21 cellular contexts compared by ENCODE assay signal in genomic region chr15:98787190-98787589, GRCh38.
DNase-seq lines count a peak whose midpoint lies in the region; ATAC-seq and TF ChIP-seq lines count a peak whose summit lies in the region.
"Had no signal": no experiment of that assay in that cellular context is flagged by ENCODE, and none has a peak within 500 bp of the region (broad histone marks: within the 10 kb centered on the region; RNA-seq: fewer than 3 reads in every experiment).

No MANE protein-coding gene starts in this region.

- peaks cover 74% of the 10 kb centered on the region for H3K79me2 ChIP-seq in hepatocyte

- WGBS in heart left ventricle, 4 donors: 79 to 100% (median 91%) methylated on average over 2 of the region's 2 CpGs
- WGBS in hepatocyte (ENCODE audit: low lambda C conversion rate, missing lambda C conversion rate): 91% methylated on average over 2 of the region's 2 CpGs
- 61 to 68% methylated on average over 2 of the region's 2 CpGs for WGBS in esophagus squamous epithelium, 2 donors

- ATAC-seq in heart left ventricle (no peak), left ventricle myocardium superior (no peak), HG03039 (IDR thresholded peaks at IDR 0.05; ENCODE audit: unreplicated experiment) (no peak)
- ATAC-seq in stimulated activated naive CD8-positive, alpha-beta T cell treated with anti-CD3 and anti-CD28 coated beads, Interleukin-15, amount 100 ng/mL, for 72 hours: no peak
- ATAC-seq: K562 had no signal

- H3K36me3 ChIP-seq in heart left ventricle (no peaks in the 10 kb centered on the region), hepatocyte (replicated peaks; ENCODE audit: insufficient read depth, low read depth) (no peaks in the 10 kb centered on the region), esophagus squamous epithelium (no peaks in the 10 kb centered on the region)
- H3K36me3 ChIP-seq: cardiac muscle cell, esophagus muscularis mucosa, SJSA1 had no signal

- peak overlapping the region in 1 of 2 donors; percentile 79 for H3K27ac Mint-ChIP-seq in stimulated activated naive CD8-positive, alpha-beta T cell treated with anti-CD3 and anti-CD28 coated beads, Interleukin-15, amount 100 ng/mL, for 72 hours
- H3K27ac Mint-ChIP-seq: T-helper 2 cell treated with Interferon-gamma antibody and Interleukin-4, amounts not matched to agents 5 μg/mL and 100 μg/mL, for 36 hours had no signal

- no peaks in the 10 kb centered on the region for H3K9me2 ChIP-seq in hepatocyte (replicated peaks; ENCODE audit: insufficient read depth)

- H3K27ac ChIP-seq in heart left ventricle: peak overlapping the region in 8 of 12 donors; percentile 17 to 75 (median 62)
- H3K27ac ChIP-seq in hepatocyte: peak overlapping the region; percentile 73
- no peak overlapping the region for H3K27ac ChIP-seq in esophagus squamous epithelium
- H3K27ac ChIP-seq: cardiac muscle cell, esophagus muscularis mucosa, SJSA1 had no signal

- no peak overlapping the region for H2AFZ ChIP-seq in hepatocyte

- no peak overlapping the region for H3K4me2 ChIP-seq in hepatocyte

- H4K20me1 ChIP-seq in hepatocyte (ENCODE audit: insufficient read depth, poor library complexity, severe bottlenecking): no peaks in the 10 kb centered on the region

- H3K4me1 ChIP-seq in heart left ventricle (peaks cover 4 to 73% (median 39%) of the 10 kb centered on the region in 12 donors), hepatocyte (ENCODE audit: insufficient read depth) (peaks cover 50% of the 10 kb centered on the region), esophagus squamous epithelium (peaks cover 4 to 49% (median 6%) of the 10 kb centered on the region in 3 donors)
- H3K4me1 ChIP-seq: SJSA1 had no signal

- no peak for TF ChIP-seq POLR2A in heart left ventricle (IDR thresholded peaks at IDR 0.05)
- TF ChIP-seq POLR2A in esophagus squamous epithelium (IDR thresholded peaks at IDR 0.05): no peak

- peak overlapping the region; percentile 44 to 49 for H3K4me3 Mint-ChIP-seq in stimulated activated naive CD8-positive, alpha-beta T cell treated with anti-CD3 and anti-CD28 coated beads, Interleukin-15, amount 100 ng/mL, for 72 hours
- H3K4me3 Mint-ChIP-seq: T-helper 2 cell treated with Interferon-gamma antibody and Interleukin-4, amounts not matched to agents 5 μg/mL and 100 μg/mL, for 36 hours had no signal

- no peaks in the 10 kb centered on the region for H3K27me3 ChIP-seq in heart left ventricle
- no peaks in the 10 kb centered on the region for H3K27me3 ChIP-seq in hepatocyte
- H3K27me3 ChIP-seq in esophagus squamous epithelium: no peaks in the 10 kb centered on the region
- H3K27me3 ChIP-seq: cardiac muscle cell, esophagus muscularis mucosa, SJSA1 had no signal

- intact Hi-C loops in heart left ventricle (cut with DNase I): loop anchor here in 2 of 10 donors (5.0 to 10.0 kb wide), 2 partner anchors 60 to 278 kb away; no protein-coding TSS in a partner anchor
- intact Hi-C loops in left ventricle myocardium superior (cut with micrococcal nuclease): no loop called here
- intact Hi-C loops in esophagus squamous epithelium (cut with DNase I): loop anchor here (10.0 kb wide), 1 partner anchor 58 kb away; no protein-coding TSS in a partner anchor

- no peaks in the 10 kb centered on the region for H3K9me3 Mint-ChIP-seq in stimulated activated naive CD8-positive, alpha-beta T cell treated with anti-CD3 and anti-CD28 coated beads, Interleukin-15, amount 100 ng/mL, for 72 hours
- H3K9me3 Mint-ChIP-seq: T-helper 2 cell treated with Interferon-gamma antibody and Interleukin-4, amounts not matched to agents 5 μg/mL and 100 μg/mL, for 36 hours had no signal

- TF ChIP-seq CTCF in heart left ventricle (IDR thresholded peaks at IDR 0.05) (no peak), hepatocyte (IDR thresholded peaks at IDR 0.05; ENCODE audit: poor library complexity) (no peak), esophagus squamous epithelium (IDR thresholded peaks at IDR 0.05) (no peak), GM20000 (IDR thresholded peaks at IDR 0.05; ENCODE audit: extremely low read depth, missing control alignments) (no peak)

- DNase-seq in heart left ventricle: no peak
- DNase-seq in left ventricle myocardium superior: no peak
- DNase-seq in RPMI7951 (ENCODE audit: low read depth): peak; percentile 11
- DNase-seq in hepatocyte (ENCODE audit: low spot score): no peak
- no peak for DNase-seq in stimulated activated naive CD8-positive, alpha-beta T cell treated with anti-CD3 and anti-CD28 coated beads, Interleukin-15, amount 100 ng/mL, for 72 hours
- no peak for DNase-seq in esophagus squamous epithelium (lab: John Stamatoyannopoulos, UW)
- no peak for DNase-seq in GM20000 (ENCODE audit: low spot score)
- DNase-seq: activated CD4-positive, alpha-beta T cell treated with anti-CD3 and anti-CD28 coated beads for 4 hours; activated CD8-positive, alpha-beta memory T cell treated with anti-CD3 and anti-CD28 coated beads, Interleukin-2, amount 50 U/mL, for 48 hours; Caco-2; NCI-H2107; NCI-H526; occipital lobe; stimulated activated CD4-positive, alpha-beta T cell treated with anti-CD3 and anti-CD28 coated beads, Interleukin-2, amount 100 ng/mL, for 24 hours; substantia nigra had no signal

- H3K4me1 Mint-ChIP-seq in stimulated activated naive CD8-positive, alpha-beta T cell treated with anti-CD3 and anti-CD28 coated beads, Interleukin-15, amount 100 ng/mL, for 72 hours: peaks cover 71% of the 10 kb centered on the region

- H3K9me3 ChIP-seq in heart left ventricle: no peaks in the 10 kb centered on the region
- H3K9me3 ChIP-seq in hepatocyte (ENCODE audit: low read depth): no peaks in the 10 kb centered on the region
- H3K9me3 ChIP-seq in esophagus squamous epithelium: no peaks in the 10 kb centered on the region
- H3K9me3 ChIP-seq: Caco-2, esophagus muscularis mucosa, SJSA1 had no signal

- no peaks in the 10 kb centered on the region for H3K27me3 Mint-ChIP-seq in stimulated activated naive CD8-positive, alpha-beta T cell treated with anti-CD3 and anti-CD28 coated beads, Interleukin-15, amount 100 ng/mL, for 72 hours

- H3K4me3 ChIP-seq in heart left ventricle: no peak overlapping the region
- no peak overlapping the region for H3K4me3 ChIP-seq in hepatocyte
- no peak overlapping the region for H3K4me3 ChIP-seq in esophagus squamous epithelium
- H3K4me3 ChIP-seq: cardiac muscle cell, esophagus muscularis mucosa, K562, SJSA1 had no signal

Comparison
In these comparisons a context has a peak if more than half of its experiments do, and no peak if none do; other contexts are left out.
1. H3K27ac ChIP-seq: peak in heart left ventricle (8 of 12) and hepatocyte (single experiment); none in esophagus squamous epithelium (0 of 4).